Comparison of ENCODE assay signal across 9 cellular contexts in genomic region chrX:140756948-140757347, GRCh38. TPM values are rescaled to one million over a fixed set of nuclear protein-coding genes. Genes with fewer than 3 reads are reported as not detected.
"Had no signal": no experiment of that assay in that cellular context is flagged by ENCODE, and none has a peak within 500 bp of the region (broad histone marks: within the 10 kb centered on the region; RNA-seq: fewer than 3 reads in every experiment).

No MANE protein-coding gene starts in this region.

- DNase-seq: H9, HCEC 1CT, IMR-90 had no signal

- FAIRE-seq: H1, H54, HTR-8/SVneo, K562 had no signal

- H3K4me2 ChIP-seq: GM23338 had no signal

- ATAC-seq: GM23338, K562 had no signal

- H3K9me3 Mint-ChIP-seq: GM23338 had no signal

- H2AFZ ChIP-seq: GM23338 had no signal

- H3K4me3 ChIP-seq: GM23338, K562 had no signal

- H3K27ac Mint-ChIP-seq: GM23338, H9 had no signal

- H3K4me1 Mint-ChIP-seq: GM23338, H9 had no signal

- H3K4me3 Mint-ChIP-seq: GM23338, H9 had no signal

RNA-seq across cellular contexts. Expression of gene LINC00632, which starts 47.4 kb away (rescaled TPM):
- total RNA-seq: HT-29 had no signal
